In the genomic region with DNA sequence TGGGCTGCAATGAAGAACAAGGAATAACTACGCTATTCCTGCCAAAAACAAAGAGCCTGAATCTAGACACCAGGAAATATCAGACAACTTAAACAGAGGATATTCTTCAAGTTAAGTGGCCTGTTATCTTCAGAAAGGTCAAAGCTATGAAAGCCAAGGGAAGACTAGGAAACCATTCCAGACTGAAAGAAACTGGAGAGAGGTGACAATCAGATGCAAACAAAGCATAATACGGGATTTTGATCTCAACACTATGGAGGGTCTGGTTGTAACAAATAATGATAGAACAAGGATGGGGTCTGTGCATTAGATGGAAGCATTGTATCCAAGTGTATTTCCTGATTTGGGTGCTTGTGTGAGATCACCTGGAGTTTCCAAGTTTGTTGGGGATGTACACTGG, we compare ENCODE assay signal across 12 cellular contexts. TPM values are rescaled to one million over a fixed set of nuclear protein-coding genes. Genes with fewer than 3 reads are reported as not detected.
A peak's percentile ranks its signal among the peaks of the same experiment; 100 is the strongest.
DNase-seq lines count a peak whose midpoint lies in the region; ATAC-seq and TF ChIP-seq lines count a peak whose summit lies in the region.
"Had no signal": no experiment of that assay in that cellular context is flagged by ENCODE, and none has a peak within 500 bp of the region (broad histone marks: within the 10 kb centered on the region; RNA-seq: fewer than 3 reads in every experiment).

No MANE protein-coding gene starts in this region.

- TF ChIP-seq CTCF in HFFc6 (IDR thresholded peaks at IDR 0.05) (no peak), nephron progenitor cell (IDR thresholded peaks at IDR 0.05) (no peak)

- peaks cover 32% of the 10 kb centered on the region for H3K4me1 Mint-ChIP-seq in T-helper 2 cell treated with Interferon-gamma antibody and Interleukin-4, amounts not matched to agents 5 μg/mL and 100 μg/mL, for 36 hours (ENCODE audit: low read depth)
- H3K4me1 Mint-ChIP-seq in HFFc6 (ENCODE audit: low read depth) (peaks cover 34% of the 10 kb centered on the region), nephron progenitor cell (peaks cover 27% of the 10 kb centered on the region)

- DNase-seq in T-helper 2 cell treated with Interferon-gamma antibody and Interleukin-4, amounts not matched to agents 5 μg/mL and 100 μg/mL, for 36 hours (ENCODE audit: low spot score), result no peak
- DNase-seq in T-helper 2 cell (no peak), HFFc6 (no peak), nephron progenitor cell (no peak), NCI-H1930 (lab: John Stamatoyannopoulos, UW) (no peak), NCI-H510A (lab: John Stamatoyannopoulos, UW) (no peak), NCI-H345 (lab: John Stamatoyannopoulos, UW) (no peak)
- DNase-seq in activated naive CD4-positive, alpha-beta T cell treated with anti-CD3 and anti-CD28 coated beads, Interleukin-2, amount 50 U/mL, for 72 hours (ENCODE audit: low spot score in 2 of 2), result no peak
- DNase-seq: foreskin melanocyte, NCI-H1092, spleen had no signal

- H3K36me3 Mint-ChIP-seq in T-helper 2 cell treated with Interferon-gamma antibody and Interleukin-4, amounts not matched to agents 5 μg/mL and 100 μg/mL, for 36 hours (ENCODE audit: low read depth), result peaks cover 15% of the 10 kb centered on the region
- H3K36me3 Mint-ChIP-seq in HFFc6 (ENCODE audit: low read depth) (no peaks in the 10 kb centered on the region; the same call in 1 of the 2 replicates), nephron progenitor cell (ENCODE audit: low read depth) (peaks cover 5% of the 10 kb centered on the region)
- H3K36me3 Mint-ChIP-seq in activated naive CD4-positive, alpha-beta T cell treated with anti-CD3 and anti-CD28 coated beads, Interleukin-2, amount 50 U/mL, for 72 hours, result peaks cover 18 to 21% of the 10 kb centered on the region in 2 donors

- no peaks in the 10 kb centered on the region for H3K27me3 Mint-ChIP-seq in T-helper 2 cell treated with Interferon-gamma antibody and Interleukin-4, amounts not matched to agents 5 μg/mL and 100 μg/mL, for 36 hours (ENCODE audit: low read depth)
- no peaks in the 10 kb centered on the region; the same call in 1 of the 2 replicates for H3K27me3 Mint-ChIP-seq in HFFc6 (ENCODE audit: insufficient read depth)
- peaks cover 4% of the 10 kb centered on the region for H3K27me3 Mint-ChIP-seq in nephron progenitor cell (ENCODE audit: low read depth, poor library complexity)

- no peaks in the 10 kb centered on the region for H3K9me3 Mint-ChIP-seq in T-helper 2 cell treated with Interferon-gamma antibody and Interleukin-4, amounts not matched to agents 5 μg/mL and 100 μg/mL, for 36 hours
- H3K9me3 Mint-ChIP-seq in HFFc6, result no peaks in the 10 kb centered on the region
- no peaks in the 10 kb centered on the region for H3K9me3 Mint-ChIP-seq in activated naive CD4-positive, alpha-beta T cell treated with anti-CD3 and anti-CD28 coated beads, Interleukin-2, amount 50 U/mL, for 72 hours
- H3K9me3 Mint-ChIP-seq in nephron progenitor cell, result no peaks in the 10 kb centered on the region

- no peak for ATAC-seq in activated naive CD4-positive, alpha-beta T cell treated with anti-CD3 and anti-CD28 coated beads, Interleukin-2, amount 50 U/mL, for 72 hours
- ATAC-seq: Panc1 had no signal

- H3K27ac Mint-ChIP-seq in T-helper 2 cell treated with Interferon-gamma antibody and Interleukin-4, amounts not matched to agents 5 μg/mL and 100 μg/mL, for 36 hours, result peak overlapping the region; percentile 70
- H3K27ac Mint-ChIP-seq in HFFc6, result peak overlapping the region; percentile 3; the same call in 1 of the 2 replicates
- peak overlapping the region; percentile 14 to 78 for H3K27ac Mint-ChIP-seq in activated naive CD4-positive, alpha-beta T cell treated with anti-CD3 and anti-CD28 coated beads, Interleukin-2, amount 50 U/mL, for 72 hours
- H3K27ac Mint-ChIP-seq in nephron progenitor cell, result no peak overlapping the region

- peak overlapping the region; percentile 37 for H3K4me3 Mint-ChIP-seq in T-helper 2 cell treated with Interferon-gamma antibody and Interleukin-4, amounts not matched to agents 5 μg/mL and 100 μg/mL, for 36 hours
- H3K4me3 Mint-ChIP-seq in HFFc6, result peak overlapping the region; percentile 17
- peak overlapping the region; percentile 1 for H3K4me3 Mint-ChIP-seq in nephron progenitor cell

RNA-seq across cellular contexts. Expression of gene EPRS1, which starts 2.7 kb away (rescaled TPM):
- 100 to 1,000 TPM; 153 to 177 (median 167) TPM for total RNA-seq in HFFc6 (2021; fragmentation: NEBNext Ultra II Directional; extraction: Animal tissue kit (Norgen Biotek cat#: 25700))
- 100 to 1,000 TPM; 160 to 192 TPM for total RNA-seq in activated naive CD4-positive, alpha-beta T cell treated with anti-CD3 and anti-CD28 coated beads, Interleukin-2, amount 50 U/mL, for 72 hours

RNA-seq across cellular contexts. Expression of gene BPNT1, which starts 45.9 kb away (rescaled TPM):
- total RNA-seq in HFFc6 (2021; fragmentation: NEBNext Ultra II Directional; extraction: Animal tissue kit (Norgen Biotek cat#: 25700)), result 10 to 100 TPM; 22.0 to 28.1 (median 25.0) TPM
- 10 to 100 TPM; 27.7 to 37.1 TPM for total RNA-seq in activated naive CD4-positive, alpha-beta T cell treated with anti-CD3 and anti-CD28 coated beads, Interleukin-2, amount 50 U/mL, for 72 hours

RNA-seq across cellular contexts. Expression of gene IARS2, which starts 50.3 kb away (rescaled TPM):
- 10 to 100 TPM; 81.6 to 95.2 (median 90.5) TPM for total RNA-seq in HFFc6 (2021; fragmentation: NEBNext Ultra II Directional; extraction: Animal tissue kit (Norgen Biotek cat#: 25700))
- total RNA-seq in activated naive CD4-positive, alpha-beta T cell treated with anti-CD3 and anti-CD28 coated beads, Interleukin-2, amount 50 U/mL, for 72 hours, result 10 to 100 TPM; 66.6 to 78.4 TPM
